In genomic region chr2:21103274-21103891, GRCh38 we compare ENCODE assay signal across 24 cellular contexts. TPM values are rescaled to one million over a fixed set of nuclear protein-coding genes. Genes with fewer than 3 reads are reported as not detected.
A peak's percentile ranks its signal among the peaks of the same experiment; 100 is the strongest.
DNase-seq lines count a peak whose midpoint lies in the region; ATAC-seq, FAIRE-seq and TF ChIP-seq lines count a peak whose summit lies in the region.
"Had no signal": no experiment of that assay in that cellular context is flagged by ENCODE, and none has a peak within 500 bp of the region (broad histone marks: within the 10 kb centered on the region; RNA-seq: fewer than 3 reads in every experiment).

No MANE protein-coding gene starts in this region.

- 0 out of 2 replicates have a peak overlapping the region, but pooled peaks have one; percentile 9 for H3K4me3 ChIP-seq in GM23338
- H3K4me3 ChIP-seq in SU-DHL-6 (ENCODE audit: insufficient read depth, low read length, poor library complexity, severe bottlenecking): no peak overlapping the region
- peak overlapping the region in 1 of 3 experiments; percentile 0; a peak in 1 of 6 replicates for H3K4me3 ChIP-seq in HepG2 (replicated peaks in 1 of 3; ENCODE audit: insufficient read depth in 1 of 3, low read depth in 2 of 3, low read length in 3 of 3)
- H3K4me3 ChIP-seq: coronary artery, SJSA1 had no signal

- TF ChIP-seq CTCF in GM23338 (conservative IDR thresholded peaks at IDR 0.05; ENCODE audit: low read depth in 2 of 2): no peak
- peak; percentile 21 for TF ChIP-seq CTCF in SU-DHL-6 (IDR thresholded peaks at IDR 0.05; ENCODE audit: insufficient read depth, low read length, poor library complexity, severe bottlenecking)
- TF ChIP-seq CTCF in HepG2 (CRISPR knock-in tag; IDR thresholded peaks at IDR 0.05): 0 out of 2 replicates have a peak, but pooled peaks have one; percentile 22
- TF ChIP-seq CTCF in type B pancreatic cell (conservative IDR thresholded peaks at IDR 0.05): no peak

- H3K9me3 Mint-ChIP-seq in GM23338 (no peaks in the 10 kb centered on the region; the same call in 1 of the 3 replicates), type B pancreatic cell (no peaks in the 10 kb centered on the region)
- H3K9me3 Mint-ChIP-seq: activated CD8-positive, alpha-beta T cell treated with anti-CD3 and anti-CD28 coated beads for 36 hours; H9 had no signal

- H3K9ac ChIP-seq in SU-DHL-6 (ENCODE audit: low read length) (no peak overlapping the region), HepG2 (ENCODE audit: insufficient read depth, low read depth, low read length) (no peak overlapping the region)

- H3K27ac Mint-ChIP-seq in GM23338: no peak overlapping the region; the same call in 1 of the 2 replicates
- no peak overlapping the region for H3K27ac Mint-ChIP-seq in type B pancreatic cell
- H3K27ac Mint-ChIP-seq: activated CD8-positive, alpha-beta T cell treated with anti-CD3 and anti-CD28 coated beads for 36 hours had no signal

- FAIRE-seq in HepG2 (lab: Jason Lieb, UNC): peak; percentile 18
- FAIRE-seq: bronchial epithelial cell, HTR-8/SVneo had no signal

- H3K79me2 ChIP-seq in GM23338 (replicated peaks; ENCODE audit: insufficient read depth) (no peaks in the 10 kb centered on the region), SU-DHL-6 (ENCODE audit: insufficient read depth, low read length) (no peaks in the 10 kb centered on the region), HepG2 (ENCODE audit: insufficient read depth, low read length) (no peaks in the 10 kb centered on the region)

- H3K4me1 ChIP-seq in GM23338 (ENCODE audit: insufficient read depth) (peaks cover 23% of the 10 kb centered on the region), HepG2 (ENCODE audit: insufficient read depth, low read length) (peaks cover 50% of the 10 kb centered on the region)
- H3K4me1 ChIP-seq: SJSA1 had no signal

- BruUV-seq in HepG2 (replicated peaks; lab: Mats Ljungman, UMichigan): no TSS peak

- CTCF ChIA-PET in HepG2 (lab: Yijun Ruan, JAX; ENCODE audit: low intra/inter-chr PET ratio, low total read pairs): no interaction called here

- DNase-seq in GM23338 (ENCODE audit: low spot score) (peak; percentile 15), NCI-H146 (lab: John Stamatoyannopoulos, UW) (peak; percentile 23), HepG2 (ENCODE audit: low spot score) (peak; percentile 30), GOT3 (lab: John Stamatoyannopoulos, UW) (no peak), T-helper 2 cell (no peak), type B pancreatic cell (ENCODE audit: extremely low spot score, unreplicated experiment) (no peak)
- DNase-seq: activated CD4-positive, CD25-positive, alpha-beta regulatory T cell; activated CD8-positive, alpha-beta T cell treated with anti-CD3 and anti-CD28 coated beads for 36 hours; EL; H9; NCI-H1694 treated with DMSO at 0.1 percent for 48 hours; NCI-H526; PC-3; stimulated activated CD4-positive, alpha-beta T cell treated with anti-CD3 and anti-CD28 coated beads, Interleukin-4, amount 100 ng/mL, for 4 hours had no signal

- H3F3A ChIP-seq in GM23338 (replicated peaks; ENCODE audit: low read depth): no peaks in the 10 kb centered on the region
- H3F3A ChIP-seq in SU-DHL-6 (ENCODE audit: insufficient read depth): peaks cover 23% of the 10 kb centered on the region

- TF ChIP-seq RAD21 in HepG2 (CRISPR knock-in tag; IDR thresholded peaks at IDR 0.05): no peak

- H3K36me3 ChIP-seq in GM23338 (ENCODE audit: insufficient read depth): no peaks in the 10 kb centered on the region
- no peaks in the 10 kb centered on the region for H3K36me3 ChIP-seq in SU-DHL-6 (ENCODE audit: low read length)
- no peaks in the 10 kb centered on the region for H3K36me3 ChIP-seq in HepG2 (replicated peaks in 1 of 2; ENCODE audit: control insufficient read depth in 1 of 2, insufficient read depth in 2 of 2, low read length in 2 of 2)
- H3K36me3 ChIP-seq: neutrophil, SJSA1 had no signal

- POLR2A ChIA-PET in HepG2 (lab: Yijun Ruan, JAX): interaction anchor here (1.9 to 4.9 kb wide), 2 partner anchors 60 to 66 kb away, joined by 10 to 16 read pairs; partner anchors contain the start of gene APOB

- H3K9me2 ChIP-seq in GM23338 (ENCODE audit: insufficient read depth) (no peaks in the 10 kb centered on the region), SU-DHL-6 (replicated peaks; ENCODE audit: insufficient read depth, low read length) (no peaks in the 10 kb centered on the region)

- H3K36me3 Mint-ChIP-seq in GM23338 (ENCODE audit: low read depth): no peaks in the 10 kb centered on the region
- no peaks in the 10 kb centered on the region for H3K36me3 Mint-ChIP-seq in type B pancreatic cell

- H3K4me1 Mint-ChIP-seq in GM23338 (peaks cover 27% of the 10 kb centered on the region), type B pancreatic cell (ENCODE audit: unreplicated experiment) (no peaks in the 10 kb centered on the region)

- H3K4me3 Mint-ChIP-seq in GM23338: no peak overlapping the region
- no peak overlapping the region for H3K4me3 Mint-ChIP-seq in type B pancreatic cell
- H3K4me3 Mint-ChIP-seq: activated CD8-positive, alpha-beta T cell treated with anti-CD3 and anti-CD28 coated beads for 36 hours; H9 had no signal

- ATAC-seq in GM23338 (no peak), HepG2 (peak; percentile 73), HG03039 (IDR thresholded peaks at IDR 0.05; ENCODE audit: unreplicated experiment) (no peak)
- ATAC-seq: activated CD8-positive, alpha-beta T cell treated with anti-CD3 and anti-CD28 coated beads for 36 hours; PC-3 had no signal

- H3K27me3 ChIP-seq in GM23338 (ENCODE audit: insufficient read depth): no peaks in the 10 kb centered on the region
- H3K27me3 ChIP-seq in SU-DHL-6 (ENCODE audit: low read length): no peaks in the 10 kb centered on the region
- no peaks in the 10 kb centered on the region for H3K27me3 ChIP-seq in HepG2 (ENCODE audit: control insufficient read depth in 1 of 2, insufficient read depth in 2 of 2, low read length in 2 of 2)
- H3K27me3 ChIP-seq: neutrophil, SJSA1 had no signal

- H4K20me1 ChIP-seq in GM23338 (replicated peaks; ENCODE audit: insufficient read depth) (no peaks in the 10 kb centered on the region), SU-DHL-6 (ENCODE audit: low read depth, low read length) (no peaks in the 10 kb centered on the region), HepG2 (ENCODE audit: insufficient read depth, low read length) (no peaks in the 10 kb centered on the region)

- TF ChIP-seq EP300 in HepG2 (IDR thresholded peaks at IDR 0.05; ENCODE audit: low read depth in 2 of 2, low read length in 2 of 2): peak in 1 of 2 experiments; percentile 62; a peak in 1 of 4 replicates
- no peak for TF ChIP-seq EP300 in HepG2 (CRISPR knock-in tag; IDR thresholded peaks at IDR 0.05; ENCODE audit: borderline replicate concordance)

- H3K9me3 ChIP-seq in SU-DHL-6 (ENCODE audit: insufficient read depth, low read length) (no peaks in the 10 kb centered on the region), HepG2 (ENCODE audit: low read length) (no peaks in the 10 kb centered on the region)
- H3K9me3 ChIP-seq: neutrophil, SJSA1 had no signal

- in situ Hi-C loops in HepG2 (cut with HindIII; ENCODE audit: extremely low pct_ligation_motif_present, low pct_unique_long_range_greater_than_20kb): no loop called here

- H3K27ac ChIP-seq in GM23338 (ENCODE audit: low read depth) (no peak overlapping the region), SU-DHL-6 (ENCODE audit: low read depth, low read length) (peak overlapping the region; percentile 52), HepG2 (ENCODE audit: extremely low read length, insufficient read depth, low read length) (no peak overlapping the region)
- H3K27ac ChIP-seq: coronary artery, neutrophil, SJSA1 had no signal

- intact Hi-C loops in HepG2 (cut with micrococcal nuclease; ENCODE audit: unreplicated experiment): loop anchor here (2.0 kb wide), 1 partner anchor 51 kb away; no protein-coding TSS in a partner anchor

- H2AFZ ChIP-seq in GM23338 (no peak overlapping the region), SU-DHL-6 (ENCODE audit: low read depth, low read length, severe bottlenecking) (peak overlapping the region; percentile 74), HepG2 (ENCODE audit: low read length) (no peak overlapping the region)

- H3K4me2 ChIP-seq in GM23338: peak overlapping the region; percentile 40; the same call in 1 of the 2 replicates
- H3K4me2 ChIP-seq in SU-DHL-6 (ENCODE audit: low read depth, low read length, poor library complexity, severe bottlenecking): peak overlapping the region; percentile 47
- H3K4me2 ChIP-seq in HepG2 (ENCODE audit: low read depth, low read length): peak overlapping the region; percentile 31

- no peak for TF ChIP-seq POLR2A in HepG2 (IDR thresholded peaks at IDR 0.05; ENCODE audit: insufficient read depth in 1 of 2, low read depth in 2 of 2, low read length in 2 of 2)

- WGBS in HepG2 (ENCODE audit: low lambda C conversion rate): 39% methylated on average over 1 of the region's 1 CpG

- H3K27me3 Mint-ChIP-seq in GM23338 (ENCODE audit: insufficient read depth, low read depth, poor library complexity): peaks cover 7% of the 10 kb centered on the region
- peaks cover 3% of the 10 kb centered on the region for H3K27me3 Mint-ChIP-seq in type B pancreatic cell
- H3K27me3 Mint-ChIP-seq: activated CD8-positive, alpha-beta T cell treated with anti-CD3 and anti-CD28 coated beads for 36 hours had no signal

RNA-seq across cellular contexts. Expression of gene TDRD15, which starts 20.4 kb away (rescaled TPM):
- total RNA-seq in GM23338 (2014; rRNA removed; shearing (Covaris generic)): 0.07 TPM in 1 of 2 replicates, not detected in the other
- polyA plus RNA-seq in GM23338 (2016; fragmentation: Nextera tagmentation; extraction: Ambion mirVana): 0.10 TPM in 1 of 2 replicates, not detected in the other
- total RNA-seq in HepG2 (2016; rRNA removed; fragmentation: Illumina TruSeq; extraction: Trizol): 0.28 and 0.29 TPM in 2 replicates
- total RNA-seq in HepG2 (2016; cell fraction: cytosol; rRNA removed; fragmentation: Illumina TruSeq; extraction: Trizol; ENCODE audit: low read depth): not detected in 2 replicates
- total RNA-seq in HepG2 (2016; cell fraction: insoluble cytoplasmic fraction; rRNA removed; fragmentation: Illumina TruSeq; extraction: Trizol): 0.24 and 0.30 TPM in 2 replicates
- 0.03 and 0.09 TPM in 2 replicates for total RNA-seq in HepG2 (2016; cell fraction: membrane; rRNA removed; fragmentation: Illumina TruSeq; extraction: Trizol)
- total RNA-seq in HepG2 (2016; cell fraction: nucleus; rRNA removed; fragmentation: Illumina TruSeq; extraction: Trizol): 1.7 TPM in 2 replicates
- 0.07 and 0.12 TPM in 2 replicates for polyA plus RNA-seq in HepG2 (2011; rRNA removed)
- 0.01 and 0.03 TPM in 2 replicates for polyA plus RNA-seq in HepG2 (2011; cell fraction: cytosol; rRNA removed)
- 0.14 and 0.29 TPM in 2 replicates for polyA plus RNA-seq in HepG2 (2011; cell fraction: nucleus; rRNA removed)
- 0.08 and 0.23 TPM in 2 replicates for polyA plus RNA-seq in HepG2 (2012)
- not detected in 2 replicates for polyA plus RNA-seq in HepG2 (2016; cell fraction: cytosol; fragmentation: Illumina TruSeq; extraction: Trizol; ENCODE audit: low read depth)
- 0.23 TPM in 2 replicates for polyA plus RNA-seq in HepG2 (2016; cell fraction: insoluble cytoplasmic fraction; fragmentation: Illumina TruSeq; extraction: Trizol; ENCODE audit: low read depth)
- polyA plus RNA-seq in HepG2 (2016; cell fraction: membrane; fragmentation: Illumina TruSeq; extraction: Trizol; ENCODE audit: low read depth): not detected in 2 replicates
- polyA plus RNA-seq in HepG2 (2016; cell fraction: nucleus; fragmentation: Illumina TruSeq; extraction: Trizol; ENCODE audit: insufficient read depth, low read depth): 0.61 and 0.62 TPM in 2 replicates
- 0.22 TPM in 1 of 2 replicates, not detected in the other for polyA minus RNA-seq in HepG2 (2011; rRNA and poly(A)+ RNA removed; ENCODE audit: low replicate concordance)
- polyA minus RNA-seq in HepG2 (2011; cell fraction: cytosol; rRNA and poly(A)+ RNA removed): 0.20 TPM in 1 of 2 replicates, not detected in the other
- 7.6 and 9.0 TPM in 2 replicates for polyA minus RNA-seq in HepG2 (2011; cell fraction: nucleus; rRNA and poly(A)+ RNA removed)
- 0.17 TPM in 1 of 2 replicates, not detected in the other for total RNA-seq in type B pancreatic cell (ENCODE audit: low replicate concordance)
- total RNA-seq: activated CD8-positive, alpha-beta T cell treated with anti-CD3 and anti-CD28 coated beads for 36 hours; bronchial epithelial cell; H9; LHCN-M2; lung microvascular endothelial cell; PC-3; SJSA1 had no signal
- polyA plus RNA-seq: urinary bladder had no signal

RNA-seq across cellular contexts. Expression of gene APOB, which starts 59.5 kb away (rescaled TPM):
- total RNA-seq in GM23338 (2014; rRNA removed; shearing (Covaris generic)): 0.56 and 0.62 TPM in 2 replicates
- polyA plus RNA-seq in GM23338 (2016; fragmentation: Nextera tagmentation; extraction: Ambion mirVana) (0.08 and 0.12 TPM in 2 replicates), HepG2 (2011; rRNA removed) (1,226 and 1,569 TPM in 2 replicates)
- total RNA-seq in HepG2 (2016; rRNA removed; fragmentation: Illumina TruSeq; extraction: Trizol) (2,017 and 2,515 TPM in 2 replicates), type B pancreatic cell (ENCODE audit: low replicate concordance) (19.6 and 70.3 TPM in 2 replicates)
- total RNA-seq in HepG2 (2016; cell fraction: cytosol; rRNA removed; fragmentation: Illumina TruSeq; extraction: Trizol; ENCODE audit: low read depth): 102 and 113 TPM in 2 replicates
- 1,811 and 2,334 TPM in 2 replicates for total RNA-seq in HepG2 (2016; cell fraction: insoluble cytoplasmic fraction; rRNA removed; fragmentation: Illumina TruSeq; extraction: Trizol)
- total RNA-seq in HepG2 (2016; cell fraction: membrane; rRNA removed; fragmentation: Illumina TruSeq; extraction: Trizol): 341 and 391 TPM in 2 replicates
- 3,623 and 4,305 TPM in 2 replicates for total RNA-seq in HepG2 (2016; cell fraction: nucleus; rRNA removed; fragmentation: Illumina TruSeq; extraction: Trizol)
- polyA plus RNA-seq in HepG2 (2011; cell fraction: cytosol; rRNA removed): 779 and 1,118 TPM in 2 replicates
- polyA plus RNA-seq in HepG2 (2011; cell fraction: nucleus; rRNA removed): 609 and 698 TPM in 2 replicates
- polyA plus RNA-seq in HepG2 (2012): 1,387 and 2,007 TPM in 2 replicates
- 27.1 and 29.9 TPM in 2 replicates for polyA plus RNA-seq in HepG2 (2016; cell fraction: cytosol; fragmentation: Illumina TruSeq; extraction: Trizol; ENCODE audit: low read depth)
- polyA plus RNA-seq in HepG2 (2016; cell fraction: insoluble cytoplasmic fraction; fragmentation: Illumina TruSeq; extraction: Trizol; ENCODE audit: low read depth): 658 and 677 TPM in 2 replicates
- polyA plus RNA-seq in HepG2 (2016; cell fraction: membrane; fragmentation: Illumina TruSeq; extraction: Trizol; ENCODE audit: low read depth): 39.5 and 51.6 TPM in 2 replicates
- polyA plus RNA-seq in HepG2 (2016; cell fraction: nucleus; fragmentation: Illumina TruSeq; extraction: Trizol; ENCODE audit: insufficient read depth, low read depth): 1,507 and 1,591 TPM in 2 replicates
- polyA minus RNA-seq in HepG2 (2011; rRNA and poly(A)+ RNA removed; ENCODE audit: low replicate concordance): 3.3 and 5,189 TPM in 2 replicates
- polyA minus RNA-seq in HepG2 (2011; cell fraction: cytosol; rRNA and poly(A)+ RNA removed): 4,783 and 5,517 TPM in 2 replicates
- 3,357 and 4,547 TPM in 2 replicates for polyA minus RNA-seq in HepG2 (2011; cell fraction: nucleus; rRNA and poly(A)+ RNA removed)
- total RNA-seq: activated CD8-positive, alpha-beta T cell treated with anti-CD3 and anti-CD28 coated beads for 36 hours; LHCN-M2; PC-3; SJSA1 had no signal

Comparison
In these comparisons a context has a peak if more than half of its experiments do, and no peak if none do; other contexts are left out.
1. DNase-seq: peak in GM23338 (single experiment), NCI-H146 (single experiment) and HepG2 (single experiment); none in GOT3 (single experiment), T-helper 2 cell (0 of 5) and type B pancreatic cell (single experiment).
2. CTCF ChIP-seq: peak in SU-DHL-6 (single experiment) and HepG2 (single experiment); none in GM23338 (0 of 2) and type B pancreatic cell (single experiment).
3. Peak in every context shown above with its lines, with median percentiles within 50 percentile points of each other: H3K4me2 ChIP-seq.